18 cellular contexts compared by ENCODE assay signal in the genomic region with DNA sequence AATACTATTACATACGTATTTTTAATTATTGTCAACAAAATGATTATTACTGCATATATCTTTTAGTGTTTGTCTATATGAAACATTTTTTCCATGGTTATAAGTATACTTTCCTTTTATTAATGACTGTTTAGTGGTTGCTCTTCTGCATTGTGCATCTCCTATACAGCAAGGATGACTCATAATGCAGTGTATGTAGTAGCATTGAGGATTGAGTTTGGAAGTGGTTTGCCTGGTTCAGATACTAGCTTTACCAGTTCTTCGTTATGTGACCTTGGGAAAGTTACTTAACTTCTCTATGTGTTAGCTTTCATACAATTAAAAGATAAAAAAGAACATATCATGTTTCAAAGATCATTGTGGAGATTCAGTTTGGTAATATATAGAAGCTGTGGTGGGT. TPM values are rescaled to one million over a fixed set of nuclear protein-coding genes. Genes with fewer than 3 reads are reported as not detected.
"Had no signal": no experiment of that assay in that cellular context is flagged by ENCODE, and none has a peak within 500 bp of the region (broad histone marks: within the 10 kb centered on the region; RNA-seq: fewer than 3 reads in every experiment).

No MANE protein-coding gene starts in this region.

- H3K4me3 ChIP-seq: cardiac muscle cell, gastrocnemius medialis, lung had no signal

- DNase-seq: activated CD4-positive, alpha-beta memory T cell treated with anti-CD3 and anti-CD28 coated beads, Interleukin-2, amount 10 ng/mL, durations not matched to agents 7 days and 5 days; activated CD4-positive, alpha-beta T cell treated with anti-CD3 and anti-CD28 coated beads for 48 hours; activated CD4-positive, CD25-positive, alpha-beta regulatory T cell; activated CD8-positive, alpha-beta memory T cell treated with anti-CD3 and anti-CD28 coated beads, Interleukin-2, amount 10 ng/mL, durations not matched to agents 7 days and 5 days; effector memory CD8-positive, alpha-beta T cell; erythroblast; gastrocnemius medialis; head of caudate nucleus; kidney; midbrain; nephron progenitor cell; nucleus accumbens; posterior cingulate gyrus; retina; stimulated activated naive CD4-positive, alpha-beta T cell; T-helper 9 cell had no signal

- FAIRE-seq: kidney had no signal

- H3K36me3 ChIP-seq: cardiac muscle cell, gastrocnemius medialis had no signal

- H3K27me3 ChIP-seq: cardiac muscle cell, gastrocnemius medialis had no signal

RNA-seq across cellular contexts. Expression of a gene that starts 44.3 kb away (rescaled TPM):
- total RNA-seq: activated CD4-positive, alpha-beta memory T cell treated with anti-CD3 and anti-CD28 coated beads, Interleukin-2, amount 10 ng/mL, durations not matched to agents 7 days and 5 days; activated CD8-positive, alpha-beta memory T cell treated with anti-CD3 and anti-CD28 coated beads, Interleukin-2, amount 10 ng/mL, durations not matched to agents 7 days and 5 days had no signal
